Comparison of ENCODE assay signal across 13 cellular contexts in genomic region chr17:7853693-7854043, GRCh38. TPM values are rescaled to one million over a fixed set of nuclear protein-coding genes. Genes with fewer than 3 reads are reported as not detected.
A peak's percentile ranks its signal among the peaks of the same experiment; 100 is the strongest.
DNase-seq lines count a peak whose midpoint lies in the region; ATAC-seq and TF ChIP-seq lines count a peak whose summit lies in the region.
"Had no signal": no experiment of that assay in that cellular context is flagged by ENCODE, and none has a peak within 500 bp of the region (broad histone marks: within the 10 kb centered on the region; RNA-seq: fewer than 3 reads in every experiment).

No MANE protein-coding gene starts in this region.

- H3K4me1 Mint-ChIP-seq in stimulated activated naive CD8-positive, alpha-beta T cell treated with anti-CD3 and anti-CD28 coated beads, Interleukin-15, Interleukin-2, amounts not matched to agents 100 ng/mL and 50 ng/mL, for 24 hours (ENCODE audit: low read depth): peaks cover 41% of the 10 kb centered on the region
- peaks cover 51% of the 10 kb centered on the region for H3K4me1 Mint-ChIP-seq in stimulated activated naive CD8-positive, alpha-beta T cell treated with anti-CD3 and anti-CD28 coated beads, Interleukin-15, amount 100 ng/mL, for 72 hours
- H3K4me1 Mint-ChIP-seq in Caco-2 (ENCODE audit: low read depth, unreplicated experiment): peaks cover 5% of the 10 kb centered on the region

- no peak overlapping the region for H3K4me2 ChIP-seq in hepatocyte
- H3K4me2 ChIP-seq: BLaER1 had no signal

- H3K9me3 ChIP-seq in hepatocyte (ENCODE audit: low read depth) (no peaks in the 10 kb centered on the region), Caco-2 (no peaks in the 10 kb centered on the region)
- H3K9me3 ChIP-seq: BLaER1 had no signal

- ATAC-seq in stimulated activated naive CD8-positive, alpha-beta T cell treated with anti-CD3 and anti-CD28 coated beads, Interleukin-15, amount 100 ng/mL, for 72 hours: no peak
- ATAC-seq: activated CD8-positive, alpha-beta memory T cell treated with anti-CD3 and anti-CD28 coated beads, Interleukin-2, amount 10 ng/mL, durations not matched to agents 7 days and 5 days had no signal

- H3K9me3 Mint-ChIP-seq in stimulated activated naive CD8-positive, alpha-beta T cell treated with anti-CD3 and anti-CD28 coated beads, Interleukin-15, Interleukin-2, amounts not matched to agents 100 ng/mL and 50 ng/mL, for 24 hours: no peaks in the 10 kb centered on the region
- no peaks in the 10 kb centered on the region for H3K9me3 Mint-ChIP-seq in stimulated activated naive CD8-positive, alpha-beta T cell treated with anti-CD3 and anti-CD28 coated beads, Interleukin-15, amount 100 ng/mL, for 72 hours
- no peaks in the 10 kb centered on the region for H3K9me3 Mint-ChIP-seq in Caco-2 (ENCODE audit: unreplicated experiment)
- H3K9me3 Mint-ChIP-seq: T-helper 1 cell treated with Interleukin-12 subunit alpha and Interleukin-12 subunit beta and Interleukin-4 antibody, amounts not matched to agents 30 μg/mL and 1 μg/mL, for 36 hours had no signal

- H3K4me3 Mint-ChIP-seq in stimulated activated naive CD8-positive, alpha-beta T cell treated with anti-CD3 and anti-CD28 coated beads, Interleukin-15, Interleukin-2, amounts not matched to agents 100 ng/mL and 50 ng/mL, for 24 hours: peak overlapping the region; percentile 10
- no peak overlapping the region for H3K4me3 Mint-ChIP-seq in stimulated activated naive CD8-positive, alpha-beta T cell treated with anti-CD3 and anti-CD28 coated beads, Interleukin-15, amount 100 ng/mL, for 72 hours
- no peak overlapping the region for H3K4me3 Mint-ChIP-seq in Caco-2 (ENCODE audit: unreplicated experiment)
- H3K4me3 Mint-ChIP-seq: activated CD8-positive, alpha-beta memory T cell treated with anti-CD3 and anti-CD28 coated beads, Interleukin-2, amount 10 ng/mL, durations not matched to agents 7 days and 5 days; T-helper 1 cell treated with Interleukin-12 subunit alpha and Interleukin-12 subunit beta and Interleukin-4 antibody, amounts not matched to agents 30 μg/mL and 1 μg/mL, for 36 hours had no signal

- no peak overlapping the region for H2AFZ ChIP-seq in hepatocyte

- WGBS in hepatocyte (ENCODE audit: low lambda C conversion rate, missing lambda C conversion rate): 86% methylated on average over 20 of the region's 21 CpGs

- peaks cover 31% of the 10 kb centered on the region for H3K36me3 Mint-ChIP-seq in stimulated activated naive CD8-positive, alpha-beta T cell treated with anti-CD3 and anti-CD28 coated beads, Interleukin-15, Interleukin-2, amounts not matched to agents 100 ng/mL and 50 ng/mL, for 24 hours (ENCODE audit: low read depth)
- H3K36me3 Mint-ChIP-seq in Caco-2 (ENCODE audit: insufficient read depth, unreplicated experiment): peaks cover 51% of the 10 kb centered on the region

- H3K79me2 ChIP-seq in hepatocyte: peaks cover 39% of the 10 kb centered on the region

- no peaks in the 10 kb centered on the region for H3K9me2 ChIP-seq in hepatocyte (replicated peaks; ENCODE audit: insufficient read depth)

- no peak for DNase-seq in stimulated activated naive CD8-positive, alpha-beta T cell treated with anti-CD3 and anti-CD28 coated beads, Interleukin-15, amount 100 ng/mL, for 72 hours
- peak; percentile 15 for DNase-seq in hepatocyte (ENCODE audit: low spot score)
- peak; percentile 42 for DNase-seq in ureter (ENCODE audit: low spot score)
- DNase-seq in Caco-2: no peak
- no peak for DNase-seq in NCI-H510A (lab: John Stamatoyannopoulos, UW)
- DNase-seq: activated CD8-positive, alpha-beta memory T cell treated with anti-CD3 and anti-CD28 coated beads, Interleukin-2, amount 10 ng/mL, durations not matched to agents 7 days and 5 days; brain microvascular endothelial cell; NCI-H2107; OCI-M1 had no signal

- H3K27me3 ChIP-seq in hepatocyte: no peaks in the 10 kb centered on the region
- H3K27me3 ChIP-seq in Caco-2 (replicated peaks; ENCODE audit: control insufficient read depth, insufficient read depth, low read length): no peaks in the 10 kb centered on the region
- H3K27me3 ChIP-seq: BLaER1, brain microvascular endothelial cell had no signal

- CTCF ChIA-PET in Caco-2 (lab: Charles Lee): no interaction called here

- H3K4me1 ChIP-seq in hepatocyte (ENCODE audit: insufficient read depth): peaks cover 32% of the 10 kb centered on the region
- no peaks in the 10 kb centered on the region for H3K4me1 ChIP-seq in Caco-2

- H4K20me1 ChIP-seq in hepatocyte (ENCODE audit: insufficient read depth, poor library complexity, severe bottlenecking): peaks cover 43% of the 10 kb centered on the region

- BruUV-seq in Caco-2 (replicated peaks; lab: Mats Ljungman, UMichigan): no TSS peak

- H3K27ac Mint-ChIP-seq in stimulated activated naive CD8-positive, alpha-beta T cell treated with anti-CD3 and anti-CD28 coated beads, Interleukin-15, Interleukin-2, amounts not matched to agents 100 ng/mL and 50 ng/mL, for 24 hours: no peak overlapping the region
- peak overlapping the region in 1 of 2 donors; percentile 63 for H3K27ac Mint-ChIP-seq in stimulated activated naive CD8-positive, alpha-beta T cell treated with anti-CD3 and anti-CD28 coated beads, Interleukin-15, amount 100 ng/mL, for 72 hours
- no peak overlapping the region for H3K27ac Mint-ChIP-seq in Caco-2 (ENCODE audit: unreplicated experiment)
- H3K27ac Mint-ChIP-seq: activated CD8-positive, alpha-beta memory T cell treated with anti-CD3 and anti-CD28 coated beads, Interleukin-2, amount 10 ng/mL, durations not matched to agents 7 days and 5 days; T-helper 1 cell treated with Interleukin-12 subunit alpha and Interleukin-12 subunit beta and Interleukin-4 antibody, amounts not matched to agents 30 μg/mL and 1 μg/mL, for 36 hours had no signal

- intact Hi-C loops in Caco-2 (cut with micrococcal nuclease; ENCODE audit: unreplicated experiment): no loop called here

- H3K4me3 ChIP-seq in hepatocyte: no peak overlapping the region
- no peak overlapping the region for H3K4me3 ChIP-seq in Caco-2 (ENCODE audit: low read depth, low read length)
- H3K4me3 ChIP-seq: BLaER1 had no signal

- TF ChIP-seq CTCF in hepatocyte (IDR thresholded peaks at IDR 0.05; ENCODE audit: poor library complexity) (no peak), Caco-2 (IDR thresholded peaks at IDR 0.05; ENCODE audit: insufficient read depth in 1 of 2, low read depth in 1 of 2, low read length in 1 of 2, severe bottlenecking in 1 of 2, unreplicated experiment in 1 of 2) (no peak)

- POLR2A ChIA-PET in Caco-2 (lab: Charles Lee): no interaction called here

- H3K27ac ChIP-seq in hepatocyte: no peak overlapping the region
- H3K27ac ChIP-seq: BLaER1, brain microvascular endothelial cell, epithelial cell of prostate had no signal

- H3K27me3 Mint-ChIP-seq in stimulated activated naive CD8-positive, alpha-beta T cell treated with anti-CD3 and anti-CD28 coated beads, Interleukin-15, Interleukin-2, amounts not matched to agents 100 ng/mL and 50 ng/mL, for 24 hours: no peaks in the 10 kb centered on the region
- H3K27me3 Mint-ChIP-seq in stimulated activated naive CD8-positive, alpha-beta T cell treated with anti-CD3 and anti-CD28 coated beads, Interleukin-15, amount 100 ng/mL, for 72 hours: no peaks in the 10 kb centered on the region
- H3K27me3 Mint-ChIP-seq in Caco-2 (ENCODE audit: insufficient read depth, unreplicated experiment): no peaks in the 10 kb centered on the region
- H3K27me3 Mint-ChIP-seq: activated CD8-positive, alpha-beta memory T cell treated with anti-CD3 and anti-CD28 coated beads, Interleukin-2, amount 10 ng/mL, durations not matched to agents 7 days and 5 days had no signal

- H3K36me3 ChIP-seq in hepatocyte (replicated peaks; ENCODE audit: insufficient read depth, low read depth): no peaks in the 10 kb centered on the region
- H3K36me3 ChIP-seq in Caco-2 (ENCODE audit: control insufficient read depth, insufficient read depth, low read length): no peaks in the 10 kb centered on the region; the same call in none of the 2 replicates

RNA-seq across cellular contexts. Expression of gene TMEM88, which starts 1.2 kb away (rescaled TPM):
- total RNA-seq in hepatocyte (59.6 and 73.3 TPM in 2 replicates), ureter (9.9 TPM), Caco-2 (2022) (2.5 and 3.2 TPM in 2 replicates)
- 241 and 328 TPM in 2 replicates for polyA plus RNA-seq in hepatocyte

RNA-seq across cellular contexts. Expression of gene NAA38, which starts 3.7 kb away (rescaled TPM):
- total RNA-seq in hepatocyte (49.2 and 66.0 TPM in 2 replicates), ureter (98.6 TPM), Caco-2 (2022) (20.9 and 27.4 TPM in 2 replicates)
- 147 and 154 TPM in 2 replicates for polyA plus RNA-seq in hepatocyte

RNA-seq across cellular contexts. Expression of gene CYB5D1, which starts 4.1 kb away (rescaled TPM):
- 9.1 and 14.1 TPM in 2 replicates for total RNA-seq in hepatocyte
- polyA plus RNA-seq in hepatocyte: 12.2 and 15.1 TPM in 2 replicates
- 15.7 TPM for total RNA-seq in ureter
- 6.1 and 7.3 TPM in 2 replicates for total RNA-seq in Caco-2 (2022)

RNA-seq across cellular contexts. Expression of gene KDM6B, which starts 19.7 kb away (rescaled TPM):
- total RNA-seq in hepatocyte: 3.3 and 5.9 TPM in 2 replicates
- 10.2 and 11.3 TPM in 2 replicates for polyA plus RNA-seq in hepatocyte
- total RNA-seq in ureter: 31.8 TPM
- total RNA-seq in Caco-2 (2022): 27.4 and 27.9 TPM in 2 replicates

RNA-seq across cellular contexts. Expression of gene CHD3, which starts 34.9 kb away (rescaled TPM):
- total RNA-seq in hepatocyte: 65.6 and 75.3 TPM in 2 replicates
- 41.2 and 49.4 TPM in 2 replicates for polyA plus RNA-seq in hepatocyte
- total RNA-seq in ureter: 225 TPM
- 27.9 and 34.7 TPM in 2 replicates for total RNA-seq in Caco-2 (2022)

Comparison
In these comparisons a context has a peak if more than half of its experiments do, and no peak if none do; other contexts are left out.
1. DNase-seq: peak in hepatocyte (single experiment) and ureter (single experiment); none in stimulated activated naive CD8-positive, alpha-beta T cell treated with anti-CD3 and anti-CD28 coated beads, Interleukin-15, amount 100 ng/mL, for 72 hours (0 of 2), Caco-2 (0 of 2) and NCI-H510A (single experiment).